22 cellular contexts compared by ENCODE assay signal in genomic region chr2:67919490-67919889, GRCh38.
DNase-seq lines count a peak whose midpoint lies in the region; ATAC-seq and TF ChIP-seq lines count a peak whose summit lies in the region.
"Had no signal": no experiment of that assay in that cellular context is flagged by ENCODE, and none has a peak within 500 bp of the region (broad histone marks: within the 10 kb centered on the region; RNA-seq: fewer than 3 reads in every experiment).

No MANE protein-coding gene starts in this region.

- peak; percentile 33 for DNase-seq in NCI-H226
- DNase-seq in SK-MEL-5 (ENCODE audit: low read depth, low spot score) = peak; percentile 43
- peak; percentile 64 for DNase-seq in endodermal cell
- peak; percentile 75 for DNase-seq in mesendoderm
- DNase-seq in gastrocnemius medialis = no peak
- no peak for DNase-seq in stimulated activated CD4-positive, alpha-beta T cell treated with anti-CD3 and anti-CD28 coated beads, Interleukin-4, amount 100 ng/mL, for 24 hours
- no peak for DNase-seq in testis
- DNase-seq: C1 segment of cervical spinal cord; CD4-positive, alpha-beta memory T cell; COR-L47; DMS53; GM23248; NCI-H1092 treated with DMSO at 0.1 percent for 48 hours; NCI-H1436 treated with DMSO at 0.1 percent for 48 hours; NCI-H1930; NCI-H2107; NCI-H446; NCI-H524 treated with DMSO at 0.1 percent for 48 hours; SHP77 treated with DMSO at 0.1 percent for 48 hours had no signal

- no peak overlapping the region for H2AK5ac ChIP-seq in mesendoderm (ENCODE audit: low read length)

- no peaks in the 10 kb centered on the region for H3K36me3 Mint-ChIP-seq in endodermal cell (ENCODE audit: low read depth)
- H3K36me3 Mint-ChIP-seq: CD4-positive, alpha-beta memory T cell had no signal

- WGBS in endodermal cell (ENCODE audit: insufficient coverage in 1 of 2, insufficient read length in 1 of 2), 2 experiments = 25% methylated on average over 1 of the region's 1 CpG; no CpG with 5 or more reads in 1 of the 2 experiments
- WGBS in mesendoderm (ENCODE audit: extremely low coverage, insufficient coverage, low lambda C conversion rate) = no CpG with 5 or more reads among the region's 1 CpG
- WGBS in testis, 2 donors = 23 to 38% methylated on average over 1 of the region's 1 CpG

- H3K4me1 ChIP-seq in endodermal cell (ENCODE audit: control insufficient read depth, insufficient read depth, low read length) (peaks cover 19% of the 10 kb centered on the region), mesendoderm (ENCODE audit: control insufficient read depth, low read depth, low read length) (peaks cover 17% of the 10 kb centered on the region), gastrocnemius medialis (no peaks in the 10 kb centered on the region), testis (no peaks in the 10 kb centered on the region)
- H3K4me1 ChIP-seq: HAP-1 had no signal

- no peak for ATAC-seq in gastrocnemius medialis

- TF ChIP-seq CTCF in endodermal cell (conservative IDR thresholded peaks at IDR 0.05) (peak; percentile 63), gastrocnemius medialis (IDR thresholded peaks at IDR 0.05 in 4 of 5, conservative IDR thresholded peaks at IDR 0.05 in 1 of 5) (no peak), testis (IDR thresholded peaks at IDR 0.05) (no peak)

- no peak overlapping the region for H4K5ac ChIP-seq in mesendoderm (ENCODE audit: low read length)

- no peaks in the 10 kb centered on the region for H3K79me2 ChIP-seq in mesendoderm (ENCODE audit: control insufficient read depth, insufficient read depth, low read length)

- H3K4me3 ChIP-seq in endodermal cell (ENCODE audit: low read length) (peak overlapping the region; percentile 37), mesendoderm (ENCODE audit: low read length) (no peak overlapping the region), gastrocnemius medialis (no peak overlapping the region), testis (no peak overlapping the region)
- H3K4me3 ChIP-seq: GM23248, HAP-1, SK-N-MC had no signal

- H3K23ac ChIP-seq in mesendoderm (ENCODE audit: low read length) = no peak overlapping the region

- no peak overlapping the region for H2BK120ac ChIP-seq in mesendoderm (ENCODE audit: low read depth, low read length)

- H3K4me3 Mint-ChIP-seq in endodermal cell = no peak overlapping the region
- H3K4me3 Mint-ChIP-seq: CD4-positive, alpha-beta memory T cell; IgD-negative memory B cell had no signal

- in situ Hi-C loops in SK-MEL-5 (cut with HindIII; ENCODE audit: low pct_unique_long_range_greater_than_20kb, low sequenced_read_pairs) = no loop called here
- in situ Hi-C loops in gastrocnemius medialis (cut with MboI; ENCODE audit: low sequenced_read_pairs in 4 of 4) = no loop called here

- intact Hi-C loops in gastrocnemius medialis (cut with DNase I; ENCODE audit: low total_unique reads) (no loop called here), testis (cut with DNase I; ENCODE audit: low total_unique reads) (no loop called here)

- H3K27me3 ChIP-seq in endodermal cell (ENCODE audit: control insufficient read depth, insufficient read depth, low read length, poor library complexity, severe bottlenecking) (no peaks in the 10 kb centered on the region), mesendoderm (ENCODE audit: insufficient read depth, low read length, poor library complexity) (no peaks in the 10 kb centered on the region), gastrocnemius medialis (no peaks in the 10 kb centered on the region), testis (no peaks in the 10 kb centered on the region)

- no peak overlapping the region for H3K56ac ChIP-seq in mesendoderm (ENCODE audit: low read length)

- H3K27me3 Mint-ChIP-seq in endodermal cell (ENCODE audit: insufficient read depth) = peaks cover 8% of the 10 kb centered on the region

- H3K18ac ChIP-seq in mesendoderm (ENCODE audit: low read length) = peak overlapping the region; percentile 42

- H3K9me3 Mint-ChIP-seq in endodermal cell = no peaks in the 10 kb centered on the region

- no peaks in the 10 kb centered on the region for H3K36me3 ChIP-seq in endodermal cell (ENCODE audit: control insufficient read depth, insufficient read depth, low read length)
- H3K36me3 ChIP-seq in mesendoderm (ENCODE audit: control insufficient read depth, insufficient read depth, low read length) = no peaks in the 10 kb centered on the region
- no peaks in the 10 kb centered on the region for H3K36me3 ChIP-seq in gastrocnemius medialis
- no peaks in the 10 kb centered on the region for H3K36me3 ChIP-seq in testis (ENCODE audit: low read depth, missing control alignments)
- H3K36me3 ChIP-seq: HAP-1 had no signal

- H2BK5ac ChIP-seq in mesendoderm (ENCODE audit: low read length) = no peak overlapping the region

- no peak for TF ChIP-seq POLR2A in gastrocnemius medialis (IDR thresholded peaks at IDR 0.05)
- TF ChIP-seq POLR2A in testis (IDR thresholded peaks at IDR 0.05) = no peak

- H3K4me1 Mint-ChIP-seq in endodermal cell = peaks cover 42% of the 10 kb centered on the region
- H3K4me1 Mint-ChIP-seq: CD4-positive, alpha-beta memory T cell; IgD-negative memory B cell had no signal

- no peak overlapping the region for H3K9ac ChIP-seq in endodermal cell (ENCODE audit: extremely low read depth, low read length, poor library complexity, severe bottlenecking)
- no peak overlapping the region for H3K9ac ChIP-seq in mesendoderm (ENCODE audit: low read length)
- H3K9ac ChIP-seq: GM23248 had no signal

- H3K79me1 ChIP-seq in mesendoderm (ENCODE audit: low read length) = no peaks in the 10 kb centered on the region

- peak overlapping the region; percentile 45 for H2BK15ac ChIP-seq in mesendoderm (replicated peaks; ENCODE audit: low read depth)

- no peak overlapping the region for H3K4ac ChIP-seq in mesendoderm (ENCODE audit: low read depth, low read length)

- no peak overlapping the region for H4K8ac ChIP-seq in mesendoderm (ENCODE audit: low read depth, low read length)

- no peak overlapping the region for H3K4me2 ChIP-seq in mesendoderm (ENCODE audit: low read length)

- no peaks in the 10 kb centered on the region for H3K9me3 ChIP-seq in endodermal cell (ENCODE audit: control insufficient read depth, low read length)
- H3K9me3 ChIP-seq in gastrocnemius medialis = no peaks in the 10 kb centered on the region
- H3K9me3 ChIP-seq in testis = no peaks in the 10 kb centered on the region
- H3K9me3 ChIP-seq: HAP-1 had no signal

- peak overlapping the region; percentile 42 for H3K27ac Mint-ChIP-seq in endodermal cell
- H3K27ac Mint-ChIP-seq: CD4-positive, alpha-beta memory T cell; IgD-negative memory B cell had no signal

- H3K27ac ChIP-seq in endodermal cell (ENCODE audit: low read depth, low read length) (no peak overlapping the region), mesendoderm (ENCODE audit: low read depth, low read length) (peak overlapping the region; percentile 11), gastrocnemius medialis (no peak overlapping the region), testis (no peak overlapping the region)
- H3K27ac ChIP-seq: SK-N-MC had no signal

Comparison
In these comparisons a context has a peak if more than half of its experiments do, and no peak if none do; other contexts are left out.
1. DNase-seq: peak in NCI-H226 (single experiment), SK-MEL-5 (single experiment), endodermal cell (single experiment) and mesendoderm (single experiment); none in gastrocnemius medialis (0 of 2), stimulated activated CD4-positive, alpha-beta T cell treated with anti-CD3 and anti-CD28 coated beads, Interleukin-4, amount 100 ng/mL, for 24 hours (single experiment) and testis (single experiment).